Comparison of ENCODE assay signal across 9 cellular contexts in genomic region chr2:112220186-112220585, GRCh38.
"Had no signal": no experiment of that assay in that cellular context is flagged by ENCODE, and none has a peak within 500 bp of the region (broad histone marks: within the 10 kb centered on the region; RNA-seq: fewer than 3 reads in every experiment).

No MANE protein-coding gene starts in this region.

- H3K4me2 ChIP-seq: KMS-11 had no signal

- H3K27ac ChIP-seq: GM23248, HL-60, KMS-11 had no signal

- H2AFZ ChIP-seq: GM23248 had no signal

- H3K9ac ChIP-seq: GM23248, KMS-11 had no signal

- H3K4me3 ChIP-seq: GM23248 had no signal

- DNase-seq: GM23248, GOT3, H9, HCEC 1CT, IMR-90, Karpas-422, KBM-7 had no signal
